ENCODE assay signal across 10 cellular contexts in the genomic region with DNA sequence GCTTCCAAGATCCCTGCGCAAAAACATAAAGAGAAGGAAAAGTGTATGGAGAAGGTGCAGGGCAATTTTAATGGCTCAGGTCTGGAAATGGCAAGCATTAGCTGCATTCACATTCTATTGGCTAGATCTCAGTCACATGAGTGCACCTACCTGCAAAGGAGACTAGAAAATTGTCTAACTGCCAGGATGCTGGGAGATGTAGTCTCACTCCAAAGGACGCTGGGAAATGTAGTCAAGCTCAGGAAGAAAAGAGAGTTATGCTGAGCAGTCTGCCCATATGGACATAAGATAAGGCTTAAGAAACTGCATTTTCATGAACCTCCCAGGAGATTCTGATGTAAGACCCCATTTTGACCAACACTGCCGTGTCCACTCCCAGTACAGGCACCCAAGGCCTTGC. TPM values are rescaled to one million over a fixed set of nuclear protein-coding genes. Genes with fewer than 3 reads are reported as not detected.
DNase-seq lines count a peak whose midpoint lies in the region; ATAC-seq and TF ChIP-seq lines count a peak whose summit lies in the region.
"Had no signal": no experiment of that assay in that cellular context is flagged by ENCODE, and none has a peak within 500 bp of the region (broad histone marks: within the 10 kb centered on the region; RNA-seq: fewer than 3 reads in every experiment).

No MANE protein-coding gene starts in this region.

- no peak overlapping the region for H3K27ac ChIP-seq in GM23338 (ENCODE audit: low read depth)
- H3K27ac ChIP-seq in foreskin keratinocyte: no peak overlapping the region
- H3K27ac ChIP-seq: left lung had no signal

- H3K9me3 Mint-ChIP-seq in GM23338: no peaks in the 10 kb centered on the region; the same call in 2 of the 3 replicates

- peaks cover 9% of the 10 kb centered on the region; the same call in 2 of the 3 replicates for H3K4me1 Mint-ChIP-seq in GM23338

- H3K36me3 ChIP-seq in GM23338 (ENCODE audit: insufficient read depth): no peaks in the 10 kb centered on the region
- H3K36me3 ChIP-seq: left lung had no signal

- no peaks in the 10 kb centered on the region; the same call in 1 of the 2 replicates for H3K9me2 ChIP-seq in GM23338 (ENCODE audit: insufficient read depth)

- DNase-seq in GM23338 (ENCODE audit: low spot score) (peak; percentile 76), NCI-H2171 (lab: John Stamatoyannopoulos, UW) (peak; percentile 63), foreskin keratinocyte (no peak), COLO829 (ENCODE audit: low spot score) (no peak), activated T-cell treated with anti-CD3 and anti-CD28 coated beads for 4 hours (no peak), NCI-H1694 (lab: John Stamatoyannopoulos, UW) (no peak)
- DNase-seq: left lung, Right ventricle myocardium superior had no signal

- H3K4me3 ChIP-seq in GM23338: no peak overlapping the region
- H3K4me3 ChIP-seq: left lung had no signal

- H3K79me2 ChIP-seq in GM23338 (replicated peaks; ENCODE audit: insufficient read depth): no peaks in the 10 kb centered on the region

- no peaks in the 10 kb centered on the region for H4K20me1 ChIP-seq in GM23338 (replicated peaks; ENCODE audit: insufficient read depth)

- no peak overlapping the region for H3K27ac Mint-ChIP-seq in GM23338

- no peaks in the 10 kb centered on the region for H3K36me3 Mint-ChIP-seq in GM23338 (ENCODE audit: low read depth)

- no peak overlapping the region for H3K4me2 ChIP-seq in GM23338

- peaks cover 4% of the 10 kb centered on the region for H3K27me3 Mint-ChIP-seq in GM23338 (ENCODE audit: insufficient read depth, low read depth, poor library complexity)

- no peak for TF ChIP-seq CTCF in GM23338 (conservative IDR thresholded peaks at IDR 0.05; ENCODE audit: low read depth in 2 of 2)
- no peak for TF ChIP-seq CTCF in foreskin keratinocyte (conservative IDR thresholded peaks at IDR 0.05)

- ATAC-seq in GM18499 (IDR thresholded peaks at IDR 0.05; ENCODE audit: insufficient read depth, unreplicated experiment): peak; percentile 39
- peak; percentile 94 for ATAC-seq in GM23338
- peak; percentile 74 for ATAC-seq in foreskin keratinocyte
- no peak for ATAC-seq in GM21447 (IDR thresholded peaks at IDR 0.05; ENCODE audit: unreplicated experiment)
- ATAC-seq: left lung had no signal

- H3K4me3 Mint-ChIP-seq in GM23338: no peak overlapping the region

- H3K4me1 ChIP-seq in GM23338 (ENCODE audit: insufficient read depth): no peaks in the 10 kb centered on the region
- H3K4me1 ChIP-seq in foreskin keratinocyte: peaks cover 22% of the 10 kb centered on the region
- H3K4me1 ChIP-seq: left lung had no signal

- H3K27me3 ChIP-seq in GM23338 (ENCODE audit: insufficient read depth): no peaks in the 10 kb centered on the region
- no peaks in the 10 kb centered on the region for H3K27me3 ChIP-seq in foreskin keratinocyte

- peak overlapping the region; percentile 76 for H2AFZ ChIP-seq in GM23338

- no peaks in the 10 kb centered on the region for H3F3A ChIP-seq in GM23338 (replicated peaks; ENCODE audit: low read depth)

TF ChIP-seq in GM23338, 12 proteins besides CTCF, POLR2A, EP300 and RAD21:
- TF ChIP-seq EZH2phosphoT487 (IDR thresholded peaks at IDR 0.05; ENCODE audit: unreplicated experiment): no peak
- TF ChIP-seq, protein P1, sequence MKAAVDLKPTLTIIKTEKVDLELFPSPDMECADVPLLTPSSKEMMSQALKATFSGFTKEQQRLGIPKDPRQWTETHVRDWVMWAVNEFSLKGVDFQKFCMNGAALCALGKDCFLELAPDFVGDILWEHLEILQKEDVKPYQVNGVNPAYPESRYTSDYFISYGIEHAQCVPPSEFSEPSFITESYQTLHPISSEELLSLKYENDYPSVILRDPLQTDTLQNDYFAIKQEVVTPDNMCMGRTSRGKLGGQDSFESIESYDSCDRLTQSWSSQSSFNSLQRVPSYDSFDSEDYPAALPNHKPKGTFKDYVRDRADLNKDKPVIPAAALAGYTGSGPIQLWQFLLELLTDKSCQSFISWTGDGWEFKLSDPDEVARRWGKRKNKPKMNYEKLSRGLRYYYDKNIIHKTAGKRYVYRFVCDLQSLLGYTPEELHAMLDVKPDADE (IDR thresholded peaks at IDR 0.05): peak; percentile 95
- TF ChIP-seq CREB1 (CRISPR knock-in tag; IDR thresholded peaks at IDR 0.05; ENCODE audit: low read depth): 0 out of 2 replicates have a peak, but pooled peaks have one; percentile 25

RNA-seq across cellular contexts. Expression of a gene that starts 9.5 kb away (rescaled TPM):
- total RNA-seq in GM23338 (2014; rRNA removed; shearing (Covaris generic)): 5.7 and 6.5 TPM in 2 replicates
- polyA plus RNA-seq in GM23338 (2016; fragmentation: Nextera tagmentation; extraction: Ambion mirVana): 1.5 and 1.9 TPM in 2 replicates
- 6.3 and 6.4 TPM in 2 replicates for total RNA-seq in foreskin keratinocyte
- polyA plus RNA-seq in foreskin keratinocyte: 2.5 and 3.0 TPM in 2 replicates

Comparison
In these comparisons a context has a peak if more than half of its experiments do, and no peak if none do; other contexts are left out.
1. DNase-seq: peak in GM23338 (single experiment) and NCI-H2171 (single experiment); none in foreskin keratinocyte (0 of 2), COLO829 (single experiment), activated T-cell treated with anti-CD3 and anti-CD28 coated beads for 4 hours (single experiment) and NCI-H1694 (single experiment).